11 cellular contexts compared by ENCODE assay signal in genomic region chr19:891421-892200, GRCh38. TPM values are rescaled to one million over a fixed set of nuclear protein-coding genes. Genes with fewer than 3 reads are reported as not detected.
DNase-seq lines count a peak whose midpoint lies in the region; ATAC-seq and TF ChIP-seq lines count a peak whose summit lies in the region.
"Not testable (repeated sequence)": the region's sequence is repeated elsewhere in the genome, so short reads cannot be mapped to it uniquely, and the experiment has no call there.
"Had no signal": no experiment of that assay in that cellular context is flagged by ENCODE, and none has a peak within 500 bp of the region (broad histone marks: within the 10 kb centered on the region; RNA-seq: fewer than 3 reads in every experiment).

No MANE protein-coding gene starts in this region.

- intact Hi-C loops in colonic mucosa (cut with DNase I); left ventricle myocardium inferior (cut with micrococcal nuclease): not testable (repeated sequence)

- peak overlapping the region; percentile 84 for H3K4me3 Mint-ChIP-seq in activated T-cell treated with anti-CD3 and anti-CD28 coated beads, Interleukin-2, amount 50 U/mL, for 4 hours
- H3K4me3 Mint-ChIP-seq in naive B cell: peak overlapping the region; percentile 81 to 96 (median 88)

- H3F3A ChIP-seq in OCI-LY1 (ENCODE audit: insufficient read depth, low read length); smooth muscle cell (ENCODE audit: low read depth): not testable (repeated sequence)

- not testable (repeated sequence) for H3K9me2 ChIP-seq in OCI-LY1 (ENCODE audit: low read depth, low read length)

- not testable (repeated sequence) for H2AFZ ChIP-seq in OCI-LY1 (ENCODE audit: low read length); smooth muscle cell (ENCODE audit: low read depth)

- H3K4me2 ChIP-seq in OCI-LY1 (ENCODE audit: low read length) (peak overlapping the region; percentile 64), smooth muscle cell (peak overlapping the region; percentile 97)

- H3K27ac ChIP-seq in OCI-LY1 (ENCODE audit: low read depth, low read length, poor library complexity, severe bottlenecking) (peak overlapping the region; percentile 80), colonic mucosa (peak overlapping the region; percentile 91)
- not testable (repeated sequence) for H3K27ac ChIP-seq in left ventricle myocardium inferior (replicated peaks); smooth muscle cell (ENCODE audit: low read depth)

- H4K20me1 ChIP-seq in OCI-LY1 (ENCODE audit: insufficient read depth, low read length): not testable (repeated sequence)
- H4K20me1 ChIP-seq in smooth muscle cell (ENCODE audit: low read depth): peaks cover 19% of the 10 kb centered on the region

- TF ChIP-seq CTCF in AG04449 (IDR thresholded peaks at IDR 0.05; ENCODE audit: insufficient read depth, low read length, missing control alignments); OCI-LY1 (IDR thresholded peaks at IDR 0.05; ENCODE audit: low read length); colonic mucosa (IDR thresholded peaks at IDR 0.05); left ventricle myocardium inferior (IDR thresholded peaks at IDR 0.05; ENCODE audit: borderline replicate concordance); smooth muscle cell (IDR thresholded peaks at IDR 0.05; ENCODE audit: borderline replicate concordance, insufficient read depth, poor library complexity, severe bottlenecking): not testable (repeated sequence)

- peak overlapping the region; percentile 92; the same call in 1 of the 2 replicates for H3K9ac ChIP-seq in OCI-LY1 (ENCODE audit: low read length)
- peak overlapping the region; percentile 70 to 88 for H3K9ac ChIP-seq in colonic mucosa (ENCODE audit: low read depth in 2 of 2, low read length in 2 of 2)
- H3K9ac ChIP-seq in smooth muscle cell (ENCODE audit: low read depth): peak overlapping the region; percentile 95

- H3K27me3 ChIP-seq in H7 (ENCODE audit: control insufficient read depth, insufficient read depth, low read length); OCI-LY1 (ENCODE audit: insufficient read depth, low read length); colonic mucosa; left ventricle myocardium inferior (ENCODE audit: low read depth); smooth muscle cell (ENCODE audit: low read depth): not testable (repeated sequence)

- H3K36me3 Mint-ChIP-seq in activated T-cell treated with anti-CD3 and anti-CD28 coated beads, Interleukin-2, amount 50 U/mL, for 4 hours (ENCODE audit: insufficient read depth); naive B cell: not testable (repeated sequence)

- CTCF ChIA-PET in AG04449 (lab: Yijun Ruan, JAX): interaction anchor here (1.5 kb wide), 1 partner anchor 16 kb away, joined by 3 read pairs; no protein-coding TSS in a partner anchor

- ATAC-seq in activated T-cell treated with anti-CD3 and anti-CD28 coated beads, Interleukin-2, amount 50 U/mL, for 4 hours; naive B cell (ENCODE audit: low read depth in 2 of 2): not testable (repeated sequence)

- not testable (repeated sequence) for H3K79me2 ChIP-seq in OCI-LY1 (ENCODE audit: insufficient read depth, low read length)
- peaks cover 16% of the 10 kb centered on the region for H3K79me2 ChIP-seq in smooth muscle cell (ENCODE audit: low read depth)

- H3K4me1 Mint-ChIP-seq in activated T-cell treated with anti-CD3 and anti-CD28 coated beads, Interleukin-2, amount 50 U/mL, for 4 hours (ENCODE audit: low read depth): peaks cover 30% of the 10 kb centered on the region
- H3K4me1 Mint-ChIP-seq in naive B cell: peaks cover 26 to 34% (median 30%) of the 10 kb centered on the region in 3 donors

- not testable (repeated sequence) for H3K27me3 Mint-ChIP-seq in activated T-cell treated with anti-CD3 and anti-CD28 coated beads, Interleukin-2, amount 50 U/mL, for 4 hours (ENCODE audit: low read depth); naive B cell

- H3K36me3 ChIP-seq in H7 (replicated peaks; ENCODE audit: control insufficient read depth, insufficient read depth, low read length); colonic mucosa; smooth muscle cell (ENCODE audit: low read depth): not testable (repeated sequence)
- H3K36me3 ChIP-seq in OCI-LY1 (ENCODE audit: insufficient read depth, low read length) (peaks cover 17% of the 10 kb centered on the region), left ventricle myocardium inferior (peaks cover 32% of the 10 kb centered on the region)

- 95% methylated on average over 15 of the region's 50 CpGs for WGBS in smooth muscle cell (ENCODE audit: low lambda C conversion rate)

- peak overlapping the region in 3 of 6 donors; percentile 29 to 100 (median 56) for H3K27ac Mint-ChIP-seq in naive B cell

- not testable (repeated sequence) for H3K9me3 Mint-ChIP-seq in activated T-cell treated with anti-CD3 and anti-CD28 coated beads, Interleukin-2, amount 50 U/mL, for 4 hours; naive B cell

- H3K4me3 ChIP-seq in AG04449 (ENCODE audit: low read depth, low read length) (peak overlapping the region; percentile 80), H7 (ENCODE audit: insufficient read depth, low read depth, low read length) (peak overlapping the region; percentile 76), OCI-LY1 (ENCODE audit: low read depth, low read length, poor library complexity, severe bottlenecking) (peak overlapping the region; percentile 76), colonic mucosa (peak overlapping the region; percentile 82), left ventricle myocardium inferior (peak overlapping the region; percentile 87), smooth muscle cell (peak overlapping the region; percentile 97)

- POLR2A ChIA-PET in AG04449 (lab: Yijun Ruan, JAX): interaction anchor here (2.1 kb wide), 1 partner anchor 13 kb away, joined by 7 read pairs; no protein-coding TSS in a partner anchor

- not testable (repeated sequence) for DNase-seq in AG04449 (ENCODE audit: low read depth, low spot score); H7; activated T-cell treated with anti-CD3 and anti-CD28 coated beads, Interleukin-2, amount 50 U/mL, for 4 hours; left ventricle myocardium inferior; naive B cell; smooth muscle cell (lab: John Stamatoyannopoulos, UW; ENCODE audit: unreplicated experiment)
- DNase-seq in colonic mucosa: peak; percentile 78

- H3K4me1 ChIP-seq in OCI-LY1 (ENCODE audit: insufficient read depth, low read length, severe bottlenecking): peaks cover 14% of the 10 kb centered on the region
- not testable (repeated sequence) for H3K4me1 ChIP-seq in colonic mucosa; smooth muscle cell (ENCODE audit: low read depth)
- peaks cover 17% of the 10 kb centered on the region for H3K4me1 ChIP-seq in left ventricle myocardium inferior

- not testable (repeated sequence) for H3K9me3 ChIP-seq in OCI-LY1 (ENCODE audit: low read length); colonic mucosa; left ventricle myocardium inferior (replicated peaks); smooth muscle cell (replicated peaks; ENCODE audit: low read depth)

RNA-seq across cellular contexts. Expression of gene MED16, which starts 1.4 kb away (rescaled TPM):
- total RNA-seq in H7 (2014; rRNA removed; shearing (Covaris generic)): 29.5 and 36.2 TPM in 2 replicates
- total RNA-seq in activated T-cell treated with anti-CD3 and anti-CD28 coated beads, Interleukin-2, amount 50 U/mL, for 4 hours: 10 to 100 TPM; 70.4 to 73.9 (median 73.6) TPM
- 10 to 100 TPM; 73.3 to 83.2 TPM for total RNA-seq in colonic mucosa
- total RNA-seq in left ventricle myocardium inferior: 19.4 TPM
- polyA plus RNA-seq in naive B cell (ENCODE audit: low read depth in 6 of 6): 10 to 100 TPM; 34.0 to 89.4 (median 51.1) TPM
- total RNA-seq in smooth muscle cell: 19.0 and 25.2 TPM in 2 replicates
- polyA plus RNA-seq in smooth muscle cell: 86.8 and 87.1 TPM in 2 replicates

RNA-seq across cellular contexts. Expression of gene RNU6-9, which starts 1.7 kb away (rescaled TPM):
- not detected in 2 replicates for total RNA-seq in H7 (2014; rRNA removed; shearing (Covaris generic))
- total RNA-seq in activated T-cell treated with anti-CD3 and anti-CD28 coated beads, Interleukin-2, amount 50 U/mL, for 4 hours: not detected
- not detected for total RNA-seq in colonic mucosa
- total RNA-seq in left ventricle myocardium inferior: not detected
- not detected for polyA plus RNA-seq in naive B cell (ENCODE audit: low read depth in 6 of 6)
- total RNA-seq in smooth muscle cell: not detected in 2 replicates
- not detected in 2 replicates for polyA plus RNA-seq in smooth muscle cell
- total RNA-seq: frontal cortex, mesenteric fat pad, temporal lobe had no signal

RNA-seq across cellular contexts. Expression of gene R3HDM4, which starts 21.4 kb away (rescaled TPM):
- total RNA-seq in H7 (2014; rRNA removed; shearing (Covaris generic)): 47.5 and 49.9 TPM in 2 replicates
- total RNA-seq in activated T-cell treated with anti-CD3 and anti-CD28 coated beads, Interleukin-2, amount 50 U/mL, for 4 hours: 10 to 100 TPM; 92.3 to 97.7 (median 96.3) TPM
- total RNA-seq in colonic mucosa (10 to 100 TPM; 54.5 to 55.6 TPM), left ventricle myocardium inferior (21.6 TPM), smooth muscle cell (25.9 and 42.3 TPM in 2 replicates)
- polyA plus RNA-seq in naive B cell (ENCODE audit: low read depth in 6 of 6) (100 to 1,000 TPM; 162 to 209 (median 175) TPM), smooth muscle cell (69.4 and 70.5 TPM in 2 replicates)

RNA-seq across cellular contexts. Expression of gene KISS1R, which starts 25.5 kb away (rescaled TPM):
- 0.67 and 1.4 TPM in 2 replicates for total RNA-seq in H7 (2014; rRNA removed; shearing (Covaris generic))
- total RNA-seq in activated T-cell treated with anti-CD3 and anti-CD28 coated beads, Interleukin-2, amount 50 U/mL, for 4 hours: 1 to 10 TPM; 2.9 to 5.1 (median 3.3) TPM
- total RNA-seq in colonic mucosa: under 1 TPM in 1 of 2 donors, not detected in 1; 0.21 TPM
- not detected for total RNA-seq in left ventricle myocardium inferior
- polyA plus RNA-seq in naive B cell (ENCODE audit: low read depth in 6 of 6): under 1 TPM in 4 of 6 donors, not detected in 2; 0.17 to 0.42 (median 0.33) TPM
- total RNA-seq in smooth muscle cell: 0.27 TPM in 1 of 2 replicates, not detected in the other
- polyA plus RNA-seq in smooth muscle cell: 0.61 and 1.4 TPM in 2 replicates
- total RNA-seq: mesenteric fat pad had no signal

RNA-seq across cellular contexts. Expression of gene CFD, which starts 32.1 kb away (rescaled TPM):
- total RNA-seq in H7 (2014; rRNA removed; shearing (Covaris generic)): 1.4 and 1.5 TPM in 2 replicates
- 1 to 10 TPM in 2 of 3 donors, under 1 TPM in 1; 0.49 to 1.9 (median 1.1) TPM for total RNA-seq in activated T-cell treated with anti-CD3 and anti-CD28 coated beads, Interleukin-2, amount 50 U/mL, for 4 hours
- total RNA-seq in colonic mucosa: 10 to 100 TPM; 42.2 to 55.3 TPM
- 200 TPM for total RNA-seq in left ventricle myocardium inferior
- 1 to 10 TPM in 5 of 6 donors, not detected in 1; 1.2 to 3.2 (median 1.8) TPM for polyA plus RNA-seq in naive B cell (ENCODE audit: low read depth in 6 of 6)
- not detected in 2 replicates for total RNA-seq in smooth muscle cell
- polyA plus RNA-seq in smooth muscle cell: 0.34 and 1.9 TPM in 2 replicates
